ENCODE assay signal across 18 cellular contexts in the genomic region with DNA sequence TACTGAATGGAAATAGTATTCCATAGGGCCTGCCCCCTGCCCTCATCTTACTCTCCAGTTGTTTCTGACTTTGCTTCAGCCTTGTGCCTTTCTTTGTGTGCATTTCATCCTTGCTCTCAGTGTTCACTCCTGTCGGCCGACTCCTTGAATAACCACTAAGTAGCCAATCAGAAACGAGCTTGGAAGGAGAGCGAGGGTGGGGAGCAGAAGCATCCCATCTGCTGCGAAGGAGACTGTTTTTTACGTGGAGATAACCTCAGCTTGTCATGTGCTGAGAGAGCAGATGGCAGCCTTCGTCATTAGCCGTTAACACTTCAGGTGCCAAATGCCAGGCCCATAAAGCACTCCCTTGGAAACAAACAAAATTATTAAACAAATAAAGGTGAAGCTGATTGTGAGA. TPM values are rescaled to one million over a fixed set of nuclear protein-coding genes. Genes with fewer than 3 reads are reported as not detected.
DNase-seq lines count a peak whose midpoint lies in the region; ATAC-seq lines count a peak whose summit lies in the region.
"Had no signal": no experiment of that assay in that cellular context is flagged by ENCODE, and none has a peak within 500 bp of the region (broad histone marks: within the 10 kb centered on the region; RNA-seq: fewer than 3 reads in every experiment).

No MANE protein-coding gene starts in this region.

- no peaks in the 10 kb centered on the region for H3K79me1 ChIP-seq in neuronal stem cell (ENCODE audit: low read depth, low read length)

- no peak overlapping the region for H2BK5ac ChIP-seq in neuronal stem cell (ENCODE audit: low read length)

- no peak overlapping the region for H3K9ac ChIP-seq in neuronal stem cell (ENCODE audit: low read depth, low read length, poor library complexity)

- no peak overlapping the region for H2AK5ac ChIP-seq in neuronal stem cell (ENCODE audit: low read depth, low read length)

- peaks cover 10 to 50% of the 10 kb centered on the region in 2 donors for H3K36me3 ChIP-seq in neuronal stem cell (replicated peaks in 1 of 2; ENCODE audit: control insufficient read depth in 2 of 2, insufficient read depth in 2 of 2, low read length in 2 of 2)

- H3K23ac ChIP-seq in neuronal stem cell (ENCODE audit: low read depth, low read length, poor library complexity), result no peak overlapping the region

- no peaks in the 10 kb centered on the region for H3K27me3 ChIP-seq in neuronal stem cell (ENCODE audit: control insufficient read depth in 3 of 3, insufficient read depth in 3 of 3, low read depth in 1 of 3, low read length in 3 of 3)
- H3K27me3 ChIP-seq: left lung had no signal

- no peak overlapping the region for H3K4me2 ChIP-seq in neuronal stem cell (ENCODE audit: insufficient read depth, low read length, poor library complexity, severe bottlenecking)

- H3K4me1 ChIP-seq in neuronal stem cell (ENCODE audit: control insufficient read depth in 2 of 2, insufficient read depth in 1 of 2, low read depth in 1 of 2, low read length in 2 of 2), result peaks cover 0 to 6% of the 10 kb centered on the region in 2 donors
- H3K4me1 ChIP-seq: left lung had no signal

- H3K27ac ChIP-seq in cingulate gyrus (ENCODE audit: low read depth, low read length) (peak overlapping the region; percentile 47), neuronal stem cell (replicated peaks; ENCODE audit: low read length) (no peak overlapping the region)
- H3K27ac ChIP-seq: HL-60, left lung had no signal

- WGBS in neuronal stem cell (ENCODE audit: extremely low coverage in 2 of 2, insufficient read length in 2 of 2, insufficient replicate concordance in 1 of 2), 2 donors, result no CpG with 5 or more reads among the region's 8 CpGs

- in situ Hi-C loops in G401 (cut with HindIII; ENCODE audit: low sequenced_read_pairs), result no loop called here

- H3K14ac ChIP-seq in neuronal stem cell (ENCODE audit: low read length), result no peak overlapping the region

- H2BK12ac ChIP-seq in neuronal stem cell (ENCODE audit: low read length), result no peak overlapping the region

- no peak overlapping the region for H3K4me3 ChIP-seq in neuronal stem cell (ENCODE audit: low read length in 2 of 2)
- H3K4me3 ChIP-seq: left lung had no signal

- no peak overlapping the region for H2BK15ac ChIP-seq in neuronal stem cell (ENCODE audit: low read length)

- H2AFZ ChIP-seq in neuronal stem cell (ENCODE audit: low read length), result no peak overlapping the region

- peak; percentile 99 for DNase-seq in G401 (ENCODE audit: low spot score)
- DNase-seq in NCI-H2227 (lab: John Stamatoyannopoulos, UW; ENCODE audit: unreplicated experiment), result peak; percentile 88
- peak; percentile 18 for DNase-seq in neuronal stem cell (ENCODE audit: low spot score)
- DNase-seq in medulla oblongata (ENCODE audit: extremely low spot score), result no peak
- no peak for DNase-seq in epidermal melanocyte (ENCODE audit: insufficient read length, low spot score)
- DNase-seq: activated CD4-positive, alpha-beta T cell treated with anti-CD3 and anti-CD28 coated beads for 48 hours; AML-193; aorta; left lung; stimulated activated CD4-positive, alpha-beta T cell treated with anti-CD3 and anti-CD28 coated beads, Interleukin-4, amount 100 ng/mL, for 4 hours; T-helper 1 cell had no signal

- no peak overlapping the region for H3K4ac ChIP-seq in neuronal stem cell (ENCODE audit: low read length)

- H4K8ac ChIP-seq in neuronal stem cell (ENCODE audit: low read depth, low read length), result no peak overlapping the region

- no peak overlapping the region for H2BK120ac ChIP-seq in neuronal stem cell (ENCODE audit: low read depth, low read length)

- H3K9me3 ChIP-seq in neuronal stem cell (replicated peaks in 1 of 2; ENCODE audit: control insufficient read depth in 2 of 2, insufficient read depth in 1 of 2, low read depth in 1 of 2, low read length in 2 of 2), result no peaks in the 10 kb centered on the region
- H3K9me3 ChIP-seq: left lung had no signal

- H4K91ac ChIP-seq in neuronal stem cell (ENCODE audit: low read depth, low read length, poor library complexity), result no peak overlapping the region

- H3K18ac ChIP-seq in neuronal stem cell (ENCODE audit: low read length), result no peak overlapping the region

- ATAC-seq in GM21381 (IDR thresholded peaks at IDR 0.05; ENCODE audit: unreplicated experiment) (no peak), HG02588 (IDR thresholded peaks at IDR 0.05; ENCODE audit: unreplicated experiment) (no peak)
- ATAC-seq: left lung had no signal

RNA-seq across cellular contexts. Expression of a gene that starts 45.4 kb away (rescaled TPM):
- total RNA-seq in G401 (2014; rRNA removed; shearing (Covaris generic)), result not detected in 2 replicates
- 0.03 TPM for polyA plus RNA-seq in neuronal stem cell (2013, experiment 1 of 2)
- 0.06 TPM for polyA plus RNA-seq in neuronal stem cell (2013, experiment 2 of 2)
- total RNA-seq: glomerular endothelial cell, pulmonary artery endothelial cell had no signal

RNA-seq across cellular contexts. Expression of a gene that starts 49.3 kb away (rescaled TPM):
- 2.8 and 11.2 TPM in 2 replicates for total RNA-seq in G401 (2014; rRNA removed; shearing (Covaris generic))
- 33.7 TPM for polyA plus RNA-seq in neuronal stem cell (2013, experiment 1 of 2)
- polyA plus RNA-seq in neuronal stem cell (2013, experiment 2 of 2), result 32.9 TPM

RNA-seq across cellular contexts. Expression of a gene that starts 54.1 kb away (rescaled TPM):
- 33.3 and 35.0 TPM in 2 replicates for total RNA-seq in G401 (2014; rRNA removed; shearing (Covaris generic))
- 4.0 TPM for polyA plus RNA-seq in neuronal stem cell (2013, experiment 1 of 2)
- 3.8 TPM for polyA plus RNA-seq in neuronal stem cell (2013, experiment 2 of 2)

RNA-seq across cellular contexts. Expression of a gene that starts 54.5 kb away (rescaled TPM):
- total RNA-seq in G401 (2014; rRNA removed; shearing (Covaris generic)), result not detected in 2 replicates
- not detected for polyA plus RNA-seq in neuronal stem cell (2013, experiment 1 of 2)
- not detected for polyA plus RNA-seq in neuronal stem cell (2013, experiment 2 of 2)
- total RNA-seq: activated T-helper 1 cell treated with anti-CD3 and anti-CD28 coated beads, Interleukin-12 subunit alpha, Interleukin-12 subunit beta, Interleukin-2, Interleukin-4 antibody, amounts not matched to agents 30 ng/mL and 10 ng/mL and 1 ng/mL, durations not matched to agents 14 hours and 24 hours and 36 hours; glomerular endothelial cell; pulmonary artery endothelial cell had no signal
- polyA plus RNA-seq: aorta had no signal

Comparison
In these comparisons a context has a peak if more than half of its experiments do, and no peak if none do; other contexts are left out.
1. DNase-seq: peak in G401 (single experiment), NCI-H2227 (single experiment) and neuronal stem cell (single experiment); none in medulla oblongata (single experiment) and epidermal melanocyte (single experiment).